ENCODE assay signal across 13 cellular contexts in the genomic region with DNA sequence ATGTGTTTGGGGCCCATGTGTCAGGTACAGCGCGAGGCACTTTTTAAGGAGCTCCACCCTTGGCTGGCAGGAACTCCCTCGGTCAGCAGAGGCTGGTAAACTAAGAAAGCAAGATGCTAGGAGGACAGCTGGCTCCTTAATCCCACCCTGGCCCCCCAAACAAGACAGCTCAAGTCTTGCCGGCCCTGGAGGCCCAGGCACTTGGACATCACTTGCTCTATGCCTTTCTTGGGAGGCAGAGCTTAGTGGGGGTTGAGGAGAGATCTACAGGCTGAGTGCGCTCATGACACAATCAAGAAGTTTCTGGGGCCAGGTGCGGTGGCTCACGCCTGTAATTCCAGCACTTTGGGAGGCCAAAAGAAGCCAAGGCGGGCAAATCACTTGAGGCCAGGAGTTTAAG.
DNase-seq lines count a peak whose midpoint lies in the region; ATAC-seq and TF ChIP-seq lines count a peak whose summit lies in the region.
"Had no signal": no experiment of that assay in that cellular context is flagged by ENCODE, and none has a peak within 500 bp of the region (broad histone marks: within the 10 kb centered on the region; RNA-seq: fewer than 3 reads in every experiment).

No MANE protein-coding gene starts in this region.

- no peak for TF ChIP-seq POLR2A in stomach (IDR thresholded peaks at IDR 0.05)

- H3K36me3 Mint-ChIP-seq in activated CD8-positive, alpha-beta memory T cell treated with anti-CD3 and anti-CD28 coated beads, Interleukin-2, amount 10 ng/mL, durations not matched to agents 7 days and 5 days = peaks cover 7% of the 10 kb centered on the region
- H3K36me3 Mint-ChIP-seq in activated CD8-positive, alpha-beta T cell treated with anti-CD3 and anti-CD28 coated beads for 36 hours (ENCODE audit: low read depth) = peaks cover 31% of the 10 kb centered on the region

- no peak for ATAC-seq in activated CD8-positive, alpha-beta memory T cell treated with anti-CD3 and anti-CD28 coated beads, Interleukin-2, amount 10 ng/mL, durations not matched to agents 7 days and 5 days
- ATAC-seq in activated CD8-positive, alpha-beta T cell treated with anti-CD3 and anti-CD28 coated beads for 36 hours = no peak
- ATAC-seq in right cardiac atrium = no peak

- 98% methylated on average over 8 of the region's 8 CpGs for WGBS in right cardiac atrium
- 87 to 95% (median 88%) methylated on average over 8 of the region's 8 CpGs for WGBS in stomach, 5 donors

- H3K27ac ChIP-seq in right cardiac atrium (ENCODE audit: low read length) (peak overlapping the region; percentile 11), stomach (peak overlapping the region in 4 of 5 donors; percentile 20 to 98 (median 97))

- intact Hi-C loops in activated CD8-positive, alpha-beta T cell treated with anti-CD3 and anti-CD28 coated beads for 36 hours (cut with micrococcal nuclease) = no loop called here
- intact Hi-C loops in right cardiac atrium (cut with DNase I) (loop anchor here in 1 of 4 donors (5.0 kb wide), 1 partner anchor 35 kb away; no protein-coding TSS in a partner anchor), stomach (cut with DNase I; ENCODE audit: low total_unique reads) (loop anchor here (5.0 kb wide), 1 partner anchor 35 kb away; no protein-coding TSS in a partner anchor)

- H3K36me3 ChIP-seq in stomach = peaks cover 0 to 7% (median 0%) of the 10 kb centered on the region in 4 donors

- H3K4me3 ChIP-seq in right cardiac atrium (ENCODE audit: low read length) = no peak overlapping the region
- H3K4me3 ChIP-seq in stomach = no peak overlapping the region
- H3K4me3 ChIP-seq: testis had no signal

- H3K27me3 ChIP-seq in right cardiac atrium (ENCODE audit: control insufficient read depth, insufficient read depth) (no peaks in the 10 kb centered on the region), stomach (no peaks in the 10 kb centered on the region)
- H3K27me3 ChIP-seq: testis had no signal

- POLR2A ChIA-PET in activated CD8-positive, alpha-beta T cell treated with anti-CD3 and anti-CD28 coated beads for 36 hours (lab: Charles Lee) = interaction anchor here (0.7 to 3.6 kb wide), 11 partner anchors 9 to 80 kb away, joined by 3 to 14 read pairs (median 4); no protein-coding TSS in a partner anchor

- H3K9me3 Mint-ChIP-seq in activated CD8-positive, alpha-beta memory T cell treated with anti-CD3 and anti-CD28 coated beads, Interleukin-2, amount 10 ng/mL, durations not matched to agents 7 days and 5 days (ENCODE audit: low read depth) = no peaks in the 10 kb centered on the region
- H3K9me3 Mint-ChIP-seq in activated CD8-positive, alpha-beta T cell treated with anti-CD3 and anti-CD28 coated beads for 36 hours = no peaks in the 10 kb centered on the region
- H3K9me3 Mint-ChIP-seq: nephron had no signal

- peak overlapping the region; percentile 88 for H3K27ac Mint-ChIP-seq in activated CD8-positive, alpha-beta memory T cell treated with anti-CD3 and anti-CD28 coated beads, Interleukin-2, amount 10 ng/mL, durations not matched to agents 7 days and 5 days
- peak overlapping the region; percentile 91 for H3K27ac Mint-ChIP-seq in activated CD8-positive, alpha-beta T cell treated with anti-CD3 and anti-CD28 coated beads for 36 hours
- H3K27ac Mint-ChIP-seq: nephron had no signal

- CTCF ChIA-PET in activated CD8-positive, alpha-beta memory T cell treated with anti-CD3 and anti-CD28 coated beads, Interleukin-2, amount 10 ng/mL, durations not matched to agents 7 days and 5 days (lab: Charles Lee) = interaction anchor here (0.8 to 15.9 kb wide), 6 partner anchors 9 to 130 kb away, joined by 3 to 414 read pairs (median 4); no protein-coding TSS in a partner anchor
- CTCF ChIA-PET in activated CD8-positive, alpha-beta T cell treated with anti-CD3 and anti-CD28 coated beads for 36 hours (lab: Charles Lee) = interaction anchor here (0.8 to 11.3 kb wide), 5 partner anchors 9 to 130 kb away, joined by 3 to 387 read pairs (median 11); no protein-coding TSS in a partner anchor

- TF ChIP-seq EP300 in stomach (IDR thresholded peaks at IDR 0.05) = no peak

- peaks cover 74% of the 10 kb centered on the region for H3K4me1 Mint-ChIP-seq in activated CD8-positive, alpha-beta memory T cell treated with anti-CD3 and anti-CD28 coated beads, Interleukin-2, amount 10 ng/mL, durations not matched to agents 7 days and 5 days
- H3K4me1 Mint-ChIP-seq in activated CD8-positive, alpha-beta T cell treated with anti-CD3 and anti-CD28 coated beads for 36 hours (ENCODE audit: low read depth) = peaks cover 96% of the 10 kb centered on the region

- H3K4me1 ChIP-seq in right cardiac atrium (ENCODE audit: control insufficient read depth, insufficient read depth, low read length) (peaks cover 46% of the 10 kb centered on the region), stomach (peaks cover 58 to 100% (median 77%) of the 10 kb centered on the region in 4 donors)

- H3K4me3 Mint-ChIP-seq in activated CD8-positive, alpha-beta memory T cell treated with anti-CD3 and anti-CD28 coated beads, Interleukin-2, amount 10 ng/mL, durations not matched to agents 7 days and 5 days = no peak overlapping the region
- no peak overlapping the region for H3K4me3 Mint-ChIP-seq in activated CD8-positive, alpha-beta T cell treated with anti-CD3 and anti-CD28 coated beads for 36 hours
- H3K4me3 Mint-ChIP-seq: nephron had no signal

- H3K9me3 ChIP-seq in right cardiac atrium (ENCODE audit: control insufficient read depth, low read length) (no peaks in the 10 kb centered on the region), stomach (no peaks in the 10 kb centered on the region)
- H3K9me3 ChIP-seq: testis had no signal

- H3K27me3 Mint-ChIP-seq in activated CD8-positive, alpha-beta memory T cell treated with anti-CD3 and anti-CD28 coated beads, Interleukin-2, amount 10 ng/mL, durations not matched to agents 7 days and 5 days = no peaks in the 10 kb centered on the region
- no peaks in the 10 kb centered on the region for H3K27me3 Mint-ChIP-seq in activated CD8-positive, alpha-beta T cell treated with anti-CD3 and anti-CD28 coated beads for 36 hours

- DNase-seq in activated CD8-positive, alpha-beta memory T cell treated with anti-CD3 and anti-CD28 coated beads, Interleukin-2, amount 10 ng/mL, durations not matched to agents 7 days and 5 days = no peak
- no peak for DNase-seq in activated CD8-positive, alpha-beta memory T cell treated with anti-CD3 and anti-CD28 coated beads, Interleukin-2, amount 50 U/mL, for 48 hours
- no peak for DNase-seq in activated CD8-positive, alpha-beta T cell treated with anti-CD3 and anti-CD28 coated beads for 36 hours
- DNase-seq in right cardiac atrium = no peak
- DNase-seq in stomach = no peak
- DNase-seq in AG08396 (ENCODE audit: low spot score) = no peak
- no peak for DNase-seq in germinal center (ENCODE audit: low spot score)
- DNase-seq in DMS114 treated with DMSO at 0.1 percent for 48 hours (lab: John Stamatoyannopoulos, UW; ENCODE audit: unreplicated experiment) = no peak
- DNase-seq: islet precursor cell, NCI-H1048, NCI-H2227 treated with DMSO at 0.1 percent for 48 hours, testis had no signal

- TF ChIP-seq CTCF in activated CD8-positive, alpha-beta T cell treated with anti-CD3 and anti-CD28 coated beads for 36 hours (IDR thresholded peaks at IDR 0.05) = no peak
- TF ChIP-seq CTCF in stomach (IDR thresholded peaks at IDR 0.05) = no peak
